ENCODE assay signal across 14 cellular contexts in genomic region chr11:72244317-72245231, GRCh38. TPM values are rescaled to one million over a fixed set of nuclear protein-coding genes. Genes with fewer than 3 reads are reported as not detected.
DNase-seq lines count a peak whose midpoint lies in the region; ATAC-seq, FAIRE-seq and TF ChIP-seq lines count a peak whose summit lies in the region.
"Had no signal": no experiment of that assay in that cellular context is flagged by ENCODE, and none has a peak within 500 bp of the region (broad histone marks: within the 10 kb centered on the region; RNA-seq: fewer than 3 reads in every experiment).

No MANE protein-coding gene starts in this region.

- FAIRE-seq in GM12878 (lab: Jason Lieb, UNC) (no peak), RCC 7860 (lab: Jason Lieb, UNC) (no peak)

- H3K36me3 ChIP-seq in left ventricle myocardium inferior (no peaks in the 10 kb centered on the region), GM12878 (ENCODE audit: control insufficient read depth in 2 of 2, insufficient read depth in 2 of 2, low read length in 1 of 2) (no peaks in the 10 kb centered on the region), urinary bladder (ENCODE audit: insufficient read depth) (no peaks in the 10 kb centered on the region)
- H3K36me3 ChIP-seq: left lung had no signal

- no peak for DNase-seq in left ventricle myocardium inferior
- no peak for DNase-seq in left cardiac atrium
- DNase-seq in GM12878 (ENCODE audit: low read depth, low spot score) = no peak
- DNase-seq in naive B cell = no peak
- DNase-seq in MV-4-11 (lab: John Stamatoyannopoulos, UW) = no peak
- no peak for DNase-seq in stimulated activated CD4-positive, alpha-beta T cell treated with anti-CD3 and anti-CD28 coated beads, Interleukin-2, amount 100 ng/mL, for 24 hours
- DNase-seq in RCC 7860 (ENCODE audit: low spot score) = no peak
- DNase-seq: anterior cingulate cortex; CD4-positive, CD25-positive, alpha-beta regulatory T cell; left lung; NCI-H510A treated with DMSO at 0.1 percent for 48 hours had no signal

- H3K27me3 ChIP-seq in left ventricle myocardium inferior (ENCODE audit: low read depth) = peaks cover 97% of the 10 kb centered on the region
- peaks cover 11 to 26% of the 10 kb centered on the region in 2 experiments; a peak in 3 of 4 replicates for H3K27me3 ChIP-seq in GM12878 (replicated peaks in 1 of 2; ENCODE audit: control insufficient read depth in 2 of 2, insufficient read depth in 2 of 2, low read length in 1 of 2)

- RAD21 ChIA-PET in GM12878 (lab: Charles Lee; ENCODE audit: unreplicated experiment) = no interaction called here

- TF ChIP-seq POLR2A in GM12878 (IDR thresholded peaks at IDR 0.05; ENCODE audit: low read depth, low read length) = no peak

- H3K27ac ChIP-seq in left ventricle myocardium inferior (replicated peaks) = no peak overlapping the region
- no peak overlapping the region for H3K27ac ChIP-seq in GM12878 (ENCODE audit: control insufficient read depth, insufficient read depth)
- no peak overlapping the region for H3K27ac ChIP-seq in urinary bladder (ENCODE audit: low read depth)
- H3K27ac ChIP-seq: left lung, skin epidermis had no signal

- no peak overlapping the region for H2AFZ ChIP-seq in GM12878 (ENCODE audit: control insufficient read depth, low read depth, low read length)

- TF ChIP-seq CTCF in left ventricle myocardium inferior (IDR thresholded peaks at IDR 0.05; ENCODE audit: borderline replicate concordance) (no peak), GM12878 (IDR thresholded peaks at IDR 0.05 in 2 of 3, conservative IDR thresholded peaks at IDR 0.05 in 1 of 3; ENCODE audit: control insufficient read depth in 2 of 3, extremely low read depth in 1 of 3, insufficient read depth in 1 of 3, low read depth in 3 of 3, low read length in 3 of 3) (no peak)

- no peak overlapping the region for H3K4me2 ChIP-seq in GM12878 (ENCODE audit: control insufficient read depth, insufficient read depth)

- TF ChIP-seq RAD21 in GM12878 (IDR thresholded peaks at IDR 0.05; ENCODE audit: insufficient read depth, low read depth, low read length) = no peak

- peak overlapping the region in 1 of 6 donors; percentile 48 for H3K27ac Mint-ChIP-seq in naive B cell
- H3K27ac Mint-ChIP-seq: CD4-positive, CD25-positive, alpha-beta regulatory T cell had no signal

- TF ChIP-seq EP300 in GM12878 (IDR thresholded peaks at IDR 0.05; ENCODE audit: borderline replicate concordance in 1 of 2, control insufficient read depth in 1 of 2, low read depth in 2 of 2, low read length in 2 of 2) = no peak

- SMC1A ChIA-PET in GM12878 (lab: Charles Lee; ENCODE audit: uncharacterized antibody, unreplicated experiment) = no interaction called here

- intact Hi-C loops in left ventricle myocardium inferior (cut with micrococcal nuclease) = no loop called here
- intact Hi-C loops in left cardiac atrium (cut with DNase I) = no loop called here
- intact Hi-C loops in GM12878 (cut with micrococcal nuclease; ENCODE audit: unreplicated experiment) = no loop called here

- H3K4me1 Mint-ChIP-seq in naive B cell = peaks cover 28 to 34% (median 32%) of the 10 kb centered on the region in 3 donors

- no peak for ATAC-seq in left cardiac atrium
- ATAC-seq in GM12878 = no peak
- peak in 1 of 2 donors; percentile 19 for ATAC-seq in naive B cell (ENCODE audit: low read depth in 2 of 2)
- ATAC-seq: esophagus mucosa, left lung had no signal

- no peaks in the 10 kb centered on the region for H3K9me3 ChIP-seq in left ventricle myocardium inferior (replicated peaks)
- no peaks in the 10 kb centered on the region; the same call in 2 of the 3 replicates for H3K9me3 ChIP-seq in GM12878 (replicated peaks; ENCODE audit: control insufficient read depth, insufficient read depth, low read length)
- H3K9me3 ChIP-seq: left lung had no signal

- H3K4me3 ChIP-seq in left ventricle myocardium inferior (peak overlapping the region; percentile 52), GM12878 (no peak overlapping the region), urinary bladder (ENCODE audit: low read depth, low read length) (peak overlapping the region; percentile 17)
- H3K4me3 ChIP-seq: left lung had no signal

- H3K9me3 Mint-ChIP-seq in naive B cell = peaks cover 0 to 10% (median 2%) of the 10 kb centered on the region in 7 donors

- H3K9ac ChIP-seq in GM12878 (ENCODE audit: control insufficient read depth, insufficient read depth, low read length) = no peak overlapping the region

- H3K4me1 ChIP-seq in left ventricle myocardium inferior (peaks cover 27% of the 10 kb centered on the region), GM12878 (ENCODE audit: control insufficient read depth, insufficient read depth, low read length) (peaks cover under 1% of the 10 kb centered on the region; the same call in 1 of the 2 replicates), urinary bladder (ENCODE audit: insufficient read depth) (peaks cover 2% of the 10 kb centered on the region)

- in situ Hi-C loops in GM12878 (cut with MboI) = no loop called here

- H3K79me2 ChIP-seq in GM12878 (ENCODE audit: control insufficient read depth, insufficient read depth, low read length) = no peaks in the 10 kb centered on the region

- peaks cover 0 to 19% of the 10 kb centered on the region in 2 donors for H3K36me3 Mint-ChIP-seq in naive B cell
- H3K36me3 Mint-ChIP-seq: CD4-positive, CD25-positive, alpha-beta regulatory T cell had no signal

- peaks cover 38 to 42% (median 42%) of the 10 kb centered on the region in 3 donors for H3K27me3 Mint-ChIP-seq in naive B cell

- H3K4me3 Mint-ChIP-seq in naive B cell = peak overlapping the region in 7 of 8 donors; percentile 0 to 71 (median 32)

- H4K20me1 ChIP-seq in GM12878 (ENCODE audit: control insufficient read depth, insufficient read depth) = no peaks in the 10 kb centered on the region

- POLR2A ChIA-PET in GM12878 (lab: Charles Lee) = no interaction called here

- CTCF ChIA-PET in GM12878 (lab: Yijun Ruan, JAX) = no interaction called here

- WGBS in GM12878 (ENCODE audit: insufficient coverage, insufficient replicate concordance, low lambda C conversion rate, missing lambda C conversion rate) = 32% methylated on average over 44 of the region's 49 CpGs
- 6% methylated on average over 49 of the region's 49 CpGs for WGBS in urinary bladder

- no TSS peak for BruUV-seq in GM12878 (replicated peaks; lab: Mats Ljungman, UMichigan)

RNA-seq across cellular contexts. Expression of gene PHOX2A, which starts 0.6 kb away (rescaled TPM):
- total RNA-seq in left ventricle myocardium inferior (not detected), left cardiac atrium (not detected), GM12878 (2014; rRNA removed) (not detected in 2 replicates), GM12878 (2014; rRNA removed; fragmentation: Illumina TruSeq; extraction: Trizol) (not detected in 2 replicates), GM12878 (2021) (not detected in 2 replicates), urinary bladder (0.90 TPM)
- total RNA-seq in GM12878 (2013; cell fraction: nucleolus; rRNA removed) = not detected in 2 replicates
- polyA plus RNA-seq in GM12878 (2011; ENCODE audit: low read depth) = not detected
- polyA plus RNA-seq in GM12878 (2011; rRNA removed) (not detected in 2 replicates), GM12878 (2014; fragmentation: Illumina TruSeq; extraction: Trizol) (not detected in 2 replicates), GM12878 (2014; fragmentation: Nextera tagmentation; extraction: Ambion mirVana) (not detected), GM12878 (2014; rRNA removed) (not detected in 2 replicates), GM12878 (2016; fragmentation: Nextera tagmentation; extraction: Ambion mirVana) (not detected), naive B cell (ENCODE audit: low read depth in 6 of 6) (not detected), urinary bladder (1.1 TPM)
- not detected in 2 replicates for polyA plus RNA-seq in GM12878 (2011; cell fraction: cytosol; rRNA removed)
- not detected in 2 replicates for polyA plus RNA-seq in GM12878 (2011; cell fraction: nucleus; rRNA removed)
- polyA plus RNA-seq in GM12878 (2012) = not detected in 2 replicates
- not detected in 2 replicates for polyA minus RNA-seq in GM12878 (2011; rRNA and poly(A)+ RNA removed)
- not detected in 2 replicates for polyA minus RNA-seq in GM12878 (2011; cell fraction: cytosol; rRNA and poly(A)+ RNA removed)
- not detected in 2 replicates for polyA minus RNA-seq in GM12878 (2011; cell fraction: nucleus; rRNA and poly(A)+ RNA removed)
- total RNA-seq: CD4-positive, CD25-positive, alpha-beta regulatory T cell; esophagus mucosa; left lung had no signal
- polyA plus RNA-seq: CD4-positive, CD25-positive, alpha-beta regulatory T cell had no signal

RNA-seq across cellular contexts. Expression of gene INPPL1, which starts 20.0 kb away (rescaled TPM):
- 115 TPM for total RNA-seq in left ventricle myocardium inferior
- total RNA-seq in left cardiac atrium = 10 to 100 TPM; 89.5 to 96.4 TPM
- 149 and 152 TPM in 2 replicates for total RNA-seq in GM12878 (2013; cell fraction: nucleolus; rRNA removed)
- total RNA-seq in GM12878 (2014; rRNA removed) = 62.3 and 66.3 TPM in 2 replicates
- 32.1 and 33.1 TPM in 2 replicates for total RNA-seq in GM12878 (2014; rRNA removed; fragmentation: Illumina TruSeq; extraction: Trizol)
- total RNA-seq in GM12878 (2021) = 110 and 116 TPM in 2 replicates
- polyA plus RNA-seq in GM12878 (2011; ENCODE audit: low read depth) = 39.6 TPM
- 36.2 and 68.8 TPM in 2 replicates for polyA plus RNA-seq in GM12878 (2011; rRNA removed)
- polyA plus RNA-seq in GM12878 (2011; cell fraction: cytosol; rRNA removed) = 45.3 and 59.8 TPM in 2 replicates
- polyA plus RNA-seq in GM12878 (2011; cell fraction: nucleus; rRNA removed) = 613 and 647 TPM in 2 replicates
- polyA plus RNA-seq in GM12878 (2012) = 71.7 and 110 TPM in 2 replicates
- 54.7 and 62.3 TPM in 2 replicates for polyA plus RNA-seq in GM12878 (2014; fragmentation: Illumina TruSeq; extraction: Trizol)
- polyA plus RNA-seq in GM12878 (2014; fragmentation: Nextera tagmentation; extraction: Ambion mirVana) = 1 to 10 TPM in 1 of 2 experiments, under 1 TPM in 1; 0.47 to 1.0 TPM
- polyA plus RNA-seq in GM12878 (2014; rRNA removed) = 77.5 and 94.4 TPM in 2 replicates
- 10 to 100 TPM in 1 of 2 experiments, 1 to 10 TPM in 1; 9.7 to 20.0 TPM for polyA plus RNA-seq in GM12878 (2016; fragmentation: Nextera tagmentation; extraction: Ambion mirVana)
- 70.7 and 93.0 TPM in 2 replicates for polyA minus RNA-seq in GM12878 (2011; rRNA and poly(A)+ RNA removed)
- polyA minus RNA-seq in GM12878 (2011; cell fraction: cytosol; rRNA and poly(A)+ RNA removed) = 52.8 and 55.7 TPM in 2 replicates
- polyA minus RNA-seq in GM12878 (2011; cell fraction: nucleus; rRNA and poly(A)+ RNA removed) = 158 and 247 TPM in 2 replicates
- polyA plus RNA-seq in naive B cell (ENCODE audit: low read depth in 6 of 6) = 10 to 100 TPM in 1 of 6 donors, 1 to 10 TPM in 5; 4.8 to 13.1 (median 7.7) TPM
- total RNA-seq in urinary bladder = 40.2 TPM
- 86.0 TPM for polyA plus RNA-seq in urinary bladder

RNA-seq across cellular contexts. Expression of gene FOLR2, which starts 28.0 kb away (rescaled TPM):
- 20.9 TPM for total RNA-seq in left ventricle myocardium inferior
- total RNA-seq in left cardiac atrium = 10 to 100 TPM; 24.0 to 57.0 TPM
- not detected in 2 replicates for total RNA-seq in GM12878 (2013; cell fraction: nucleolus; rRNA removed)
- 2.7 and 3.5 TPM in 2 replicates for total RNA-seq in GM12878 (2014; rRNA removed)
- 1.9 and 2.2 TPM in 2 replicates for total RNA-seq in GM12878 (2014; rRNA removed; fragmentation: Illumina TruSeq; extraction: Trizol)
- total RNA-seq in GM12878 (2021) = 1.4 and 1.5 TPM in 2 replicates
- 1.5 TPM for polyA plus RNA-seq in GM12878 (2011; ENCODE audit: low read depth)
- polyA plus RNA-seq in GM12878 (2011; rRNA removed) = 0.10 TPM in 1 of 2 replicates, not detected in the other
- 0.12 and 0.25 TPM in 2 replicates for polyA plus RNA-seq in GM12878 (2011; cell fraction: cytosol; rRNA removed)
- polyA plus RNA-seq in GM12878 (2011; cell fraction: nucleus; rRNA removed) = 0.21 and 0.54 TPM in 2 replicates
- 1.7 and 1.9 TPM in 2 replicates for polyA plus RNA-seq in GM12878 (2012)
- 1.6 and 2.0 TPM in 2 replicates for polyA plus RNA-seq in GM12878 (2014; fragmentation: Illumina TruSeq; extraction: Trizol)
- polyA plus RNA-seq in GM12878 (2014; fragmentation: Nextera tagmentation; extraction: Ambion mirVana) = 10 to 100 TPM; 11.0 to 11.1 TPM
- polyA plus RNA-seq in GM12878 (2014; rRNA removed) = 3.2 and 3.7 TPM in 2 replicates
- 1 to 10 TPM; 1.2 to 1.6 TPM for polyA plus RNA-seq in GM12878 (2016; fragmentation: Nextera tagmentation; extraction: Ambion mirVana)
- polyA minus RNA-seq in GM12878 (2011; rRNA and poly(A)+ RNA removed) = not detected in 2 replicates
- not detected in 2 replicates for polyA minus RNA-seq in GM12878 (2011; cell fraction: cytosol; rRNA and poly(A)+ RNA removed)
- polyA minus RNA-seq in GM12878 (2011; cell fraction: nucleus; rRNA and poly(A)+ RNA removed) = not detected in 2 replicates
- polyA plus RNA-seq in naive B cell (ENCODE audit: low read depth in 6 of 6) = 1 to 10 TPM in 2 of 6 donors, under 1 TPM in 2, not detected in 2; 0.70 to 1.6 (median 1.2) TPM
- total RNA-seq in urinary bladder = 19.6 TPM
- 31.9 TPM for polyA plus RNA-seq in urinary bladder
- total RNA-seq: CD4-positive, CD25-positive, alpha-beta regulatory T cell had no signal

RNA-seq across cellular contexts. Expression of gene FOLR1, which starts 52.6 kb away (rescaled TPM):
- 0.49 TPM for total RNA-seq in left ventricle myocardium inferior
- not detected for total RNA-seq in left cardiac atrium
- not detected in 2 replicates for total RNA-seq in GM12878 (2013; cell fraction: nucleolus; rRNA removed)
- not detected in 2 replicates for total RNA-seq in GM12878 (2014; rRNA removed)
- not detected in 2 replicates for total RNA-seq in GM12878 (2014; rRNA removed; fragmentation: Illumina TruSeq; extraction: Trizol)
- not detected in 2 replicates for total RNA-seq in GM12878 (2021)
- polyA plus RNA-seq in GM12878 (2011; ENCODE audit: low read depth) = not detected
- not detected in 2 replicates for polyA plus RNA-seq in GM12878 (2011; rRNA removed)
- polyA plus RNA-seq in GM12878 (2011; cell fraction: cytosol; rRNA removed) = not detected in 2 replicates
- polyA plus RNA-seq in GM12878 (2011; cell fraction: nucleus; rRNA removed) = not detected in 2 replicates
- not detected in 2 replicates for polyA plus RNA-seq in GM12878 (2012)
- not detected in 2 replicates for polyA plus RNA-seq in GM12878 (2014; fragmentation: Illumina TruSeq; extraction: Trizol)
- not detected for polyA plus RNA-seq in GM12878 (2014; fragmentation: Nextera tagmentation; extraction: Ambion mirVana)
- polyA plus RNA-seq in GM12878 (2014; rRNA removed) = not detected in 2 replicates
- polyA plus RNA-seq in GM12878 (2016; fragmentation: Nextera tagmentation; extraction: Ambion mirVana) = not detected
- not detected in 2 replicates for polyA minus RNA-seq in GM12878 (2011; rRNA and poly(A)+ RNA removed)
- 2.0 and 2.7 TPM in 2 replicates for polyA minus RNA-seq in GM12878 (2011; cell fraction: cytosol; rRNA and poly(A)+ RNA removed)
- 0.97 and 1.3 TPM in 2 replicates for polyA minus RNA-seq in GM12878 (2011; cell fraction: nucleus; rRNA and poly(A)+ RNA removed)
- not detected for polyA plus RNA-seq in naive B cell (ENCODE audit: low read depth in 6 of 6)
- 1.1 TPM for total RNA-seq in urinary bladder
- polyA plus RNA-seq in urinary bladder = 0.18 TPM
- total RNA-seq: CD4-positive, CD25-positive, alpha-beta regulatory T cell had no signal
- polyA plus RNA-seq: CD4-positive, CD25-positive, alpha-beta regulatory T cell had no signal
